ENCODE assay signal across 11 cellular contexts in the genomic region with DNA sequence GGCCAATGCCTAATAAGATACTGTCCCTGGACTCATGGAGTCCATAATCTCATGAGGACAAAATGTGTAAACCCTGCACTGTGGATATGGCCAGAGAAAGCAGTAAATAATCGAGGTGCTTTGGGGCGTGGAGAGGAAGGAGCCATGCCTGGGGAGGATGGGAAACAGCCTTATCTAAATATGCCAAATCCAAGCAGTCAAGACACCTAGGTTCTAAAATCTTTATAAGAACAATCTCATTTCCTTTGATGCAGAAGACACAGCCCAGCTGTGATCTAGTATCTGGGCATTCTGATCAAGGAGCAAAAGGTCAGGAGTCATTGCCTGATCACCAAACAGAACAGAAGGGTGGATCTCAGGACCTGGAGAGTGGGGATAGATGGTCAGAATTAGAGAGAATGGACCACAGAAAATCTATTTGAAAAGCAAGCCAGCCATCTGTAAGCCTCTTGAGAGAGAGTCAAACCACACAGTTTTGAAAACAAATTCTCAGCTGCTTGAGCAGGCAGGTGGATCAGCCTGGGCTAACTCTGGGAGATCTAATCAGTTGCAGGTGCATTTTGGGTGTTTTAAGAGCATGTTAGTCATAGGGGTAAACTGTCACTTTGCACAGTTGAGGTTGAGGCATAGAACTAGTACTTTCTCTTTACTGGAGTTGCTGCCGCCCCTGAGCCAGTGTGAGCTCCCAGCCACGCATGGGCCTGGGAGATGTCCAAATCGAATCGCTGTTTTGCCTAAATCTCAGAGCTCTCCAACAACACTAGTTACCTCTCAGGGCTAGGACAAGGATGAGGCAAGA.
DNase-seq lines count a peak whose midpoint lies in the region; ATAC-seq, FAIRE-seq and TF ChIP-seq lines count a peak whose summit lies in the region.
"Had no signal": no experiment of that assay in that cellular context is flagged by ENCODE, and none has a peak within 500 bp of the region (broad histone marks: within the 10 kb centered on the region; RNA-seq: fewer than 3 reads in every experiment).

No MANE protein-coding gene starts in this region.

- no peak overlapping the region for H3K9ac ChIP-seq in GM12878 (ENCODE audit: control insufficient read depth, insufficient read depth, low read length)

- H3K27ac ChIP-seq in GM12878 (ENCODE audit: control insufficient read depth, insufficient read depth) = no peak overlapping the region
- H3K27ac ChIP-seq: tibial artery had no signal

- FAIRE-seq in GM12878 (lab: Jason Lieb, UNC) = no peak
- FAIRE-seq: H1 had no signal

- ATAC-seq in GM18517 (IDR thresholded peaks at IDR 0.05; ENCODE audit: unreplicated experiment) = peak; percentile 79
- ATAC-seq in GM21381 (IDR thresholded peaks at IDR 0.05; ENCODE audit: unreplicated experiment) = peak; percentile 64
- ATAC-seq in HG03439 (IDR thresholded peaks at IDR 0.05; ENCODE audit: unreplicated experiment) = peak; percentile 67
- ATAC-seq in GM12878 = peak; percentile 67
- no peak for ATAC-seq in left cardiac atrium
- ATAC-seq in WTC11 = no peak
- ATAC-seq: PC-3 had no signal

- RAD21 ChIA-PET in GM12878 (lab: Charles Lee; ENCODE audit: unreplicated experiment) = interaction anchor here (0.6 to 1.5 kb wide), 5 partner anchors 13 to 239 kb away, joined by 3 to 5 read pairs (median 3); no protein-coding TSS in a partner anchor

- no peak overlapping the region for H3K4me3 Mint-ChIP-seq in WTC11

- TF ChIP-seq EP300 in GM12878 (IDR thresholded peaks at IDR 0.05; ENCODE audit: borderline replicate concordance in 1 of 2, control insufficient read depth in 1 of 2, low read depth in 2 of 2, low read length in 2 of 2) = no peak; a peak in 1 of 4 replicates

- no peak overlapping the region for H3K27ac Mint-ChIP-seq in WTC11

- no peaks in the 10 kb centered on the region for H3K79me2 ChIP-seq in GM12878 (ENCODE audit: control insufficient read depth, insufficient read depth, low read length)

- H3K9me3 Mint-ChIP-seq in WTC11 = no peaks in the 10 kb centered on the region

- SMC1A ChIA-PET in GM12878 (lab: Charles Lee; ENCODE audit: uncharacterized antibody, unreplicated experiment) = interaction anchor here (0.7 to 3.3 kb wide), 7 partner anchors 9 to 129 kb away, joined by 3 to 11 read pairs (median 3); no protein-coding TSS in a partner anchor

- H4K20me1 ChIP-seq in GM12878 (ENCODE audit: control insufficient read depth, insufficient read depth) = no peaks in the 10 kb centered on the region

- no peak overlapping the region for H3K4me3 ChIP-seq in GM12878
- H3K4me3 ChIP-seq: tibial artery had no signal

- H3K4me1 ChIP-seq in GM12878 (ENCODE audit: control insufficient read depth, insufficient read depth, low read length) = peaks cover 12% of the 10 kb centered on the region
- H3K4me1 ChIP-seq: tibial artery had no signal

- no peak for TF ChIP-seq RAD21 in GM12878 (IDR thresholded peaks at IDR 0.05; ENCODE audit: insufficient read depth, low read depth, low read length)

- DNase-seq in GM12878 (ENCODE audit: low read depth, low spot score) (no peak), NCI-H748 treated with DMSO at 0.1 percent for 48 hours (lab: John Stamatoyannopoulos, UW) (no peak), NCI-H2029 treated with DMSO at 0.1 percent for 48 hours (lab: John Stamatoyannopoulos, UW) (no peak), left cardiac atrium (no peak), WTC11 (ENCODE audit: low spot score) (no peak)
- DNase-seq: PC-3, tibial artery had no signal

- H3K9me3 ChIP-seq in GM12878 (replicated peaks; ENCODE audit: control insufficient read depth, insufficient read depth, low read length) = no peaks in the 10 kb centered on the region; the same call in 2 of the 3 replicates
- H3K9me3 ChIP-seq: tibial artery had no signal

- 56% methylated on average over 6 of the region's 6 CpGs for WGBS in GM12878 (ENCODE audit: insufficient coverage, insufficient replicate concordance, low lambda C conversion rate, missing lambda C conversion rate)

- POLR2A ChIA-PET in GM12878 (lab: Charles Lee) (interaction anchor here (1.0 to 1.6 kb wide), 3 partner anchors 9 to 12 kb away, joined by 3 to 10 read pairs (median 4); no protein-coding TSS in a partner anchor), WTC11 (lab: Charles Lee) (no interaction called here)

- TF ChIP-seq CTCF in GM12878 (IDR thresholded peaks at IDR 0.05 in 2 of 3, conservative IDR thresholded peaks at IDR 0.05 in 1 of 3; ENCODE audit: control insufficient read depth in 2 of 3, extremely low read depth in 1 of 3, insufficient read depth in 1 of 3, low read depth in 3 of 3, low read length in 3 of 3) (no peak), WTC11 (IDR thresholded peaks at IDR 0.05) (no peak)

- H3K36me3 Mint-ChIP-seq in WTC11 = no peaks in the 10 kb centered on the region

- CTCF ChIA-PET in GM12878 (lab: Yijun Ruan, JAX) = interaction anchor here (1.0 to 1.6 kb wide), 5 partner anchors 9 to 206 kb away, joined by 3 to 8 read pairs (median 3); no protein-coding TSS in a partner anchor
- CTCF ChIA-PET in WTC11 (lab: Charles Lee) = interaction anchor here (0.9 kb wide), 1 partner anchor 28 kb away, joined by 4 read pairs; no protein-coding TSS in a partner anchor

- H3K4me2 ChIP-seq in GM12878 (ENCODE audit: control insufficient read depth, insufficient read depth) = peak overlapping the region; percentile 23

- H3K27me3 ChIP-seq in GM12878 (replicated peaks in 1 of 2; ENCODE audit: control insufficient read depth in 2 of 2, insufficient read depth in 2 of 2, low read length in 1 of 2) = no peaks in the 10 kb centered on the region
- H3K27me3 ChIP-seq: tibial artery had no signal

- peak; percentile 35; the same call in 1 of the 2 replicates for TF ChIP-seq POLR2A in GM12878 (IDR thresholded peaks at IDR 0.05; ENCODE audit: low read depth, low read length)

- BruUV-seq in GM12878 (replicated peaks; lab: Mats Ljungman, UMichigan) = no TSS peak

- no peaks in the 10 kb centered on the region; the same call in 1 of the 2 replicates for H3K27me3 Mint-ChIP-seq in WTC11 (ENCODE audit: low read depth)

- peak overlapping the region; percentile 44 for H2AFZ ChIP-seq in GM12878 (ENCODE audit: control insufficient read depth, low read depth, low read length)

- no peaks in the 10 kb centered on the region for H3K36me3 ChIP-seq in GM12878 (ENCODE audit: control insufficient read depth in 2 of 2, insufficient read depth in 2 of 2, low read length in 1 of 2)
- H3K36me3 ChIP-seq: tibial artery had no signal

- H3K4me1 Mint-ChIP-seq in WTC11 = peaks cover 6% of the 10 kb centered on the region

- intact Hi-C loops in GM12878 (cut with micrococcal nuclease; ENCODE audit: unreplicated experiment) (no loop called here), left cardiac atrium (cut with DNase I) (no loop called here)

- in situ Hi-C loops in GM12878 (cut with MboI) = no loop called here

TF ChIP-seq in GM12878, 131 proteins besides CTCF, POLR2A, EP300 and RAD21 (continues in another document):
- 0 out of 4 replicates have a peak, but pooled peaks of 1 of the 2 experiments have one; percentile 13 for TF ChIP-seq BHLHE40 (IDR thresholded peaks at IDR 0.05; ENCODE audit: borderline replicate concordance in 1 of 2, low read depth in 2 of 2, low read length in 1 of 2)
- TF ChIP-seq CBX5 (IDR thresholded peaks at IDR 0.05; ENCODE audit: low read depth) = no peak
- peak; percentile 62 for TF ChIP-seq RUNX3 (IDR thresholded peaks at IDR 0.05; ENCODE audit: low read length)
- TF ChIP-seq CREB1 (IDR thresholded peaks at IDR 0.05; ENCODE audit: low read depth) = no peak
- TF ChIP-seq ZSCAN29 (IDR thresholded peaks at IDR 0.05) = no peak
- no peak for TF ChIP-seq KDM1A (IDR thresholded peaks at IDR 0.05; ENCODE audit: borderline replicate concordance)
- no peak for TF ChIP-seq RBBP5 (conservative IDR thresholded peaks at IDR 0.05)
- no peak for TF ChIP-seq DPF2 (IDR thresholded peaks at IDR 0.05)
- peak; percentile 40; the same call in 1 of the 2 replicates for TF ChIP-seq EED (IDR thresholded peaks at IDR 0.05; ENCODE audit: low read depth)
- TF ChIP-seq LARP7 (IDR thresholded peaks at IDR 0.05) = no peak
- TF ChIP-seq E2F4 (IDR thresholded peaks at IDR 0.05; ENCODE audit: low read depth, low read length) = no peak
- no peak for TF ChIP-seq SIN3A (IDR thresholded peaks at IDR 0.05; ENCODE audit: low read depth, low read length)

TF ChIP-seq in WTC11, 78 proteins besides CTCF, POLR2A, EP300 and RAD21 (continues in another document):
- TF ChIP-seq SMAD3 (CRISPR knock-in tag; IDR thresholded peaks at IDR 0.05; ENCODE audit: borderline replicate concordance) = no peak
- no peak for TF ChIP-seq ARID4B (CRISPR knock-in tag; IDR thresholded peaks at IDR 0.05; ENCODE audit: borderline replicate concordance)
- TF ChIP-seq CREB1 (CRISPR knock-in tag; IDR thresholded peaks at IDR 0.05) = no peak
- no peak for TF ChIP-seq MYBL2 (CRISPR knock-in tag; IDR thresholded peaks at IDR 0.05)

Comparison
In these comparisons a context has a peak if more than half of its experiments do, and no peak if none do; other contexts are left out.
1. ATAC-seq: peak in GM18517 (single experiment), GM21381 (single experiment), HG03439 (single experiment) and GM12878 (single experiment); none in left cardiac atrium (0 of 2) and WTC11 (single experiment).